ENCODE assay signal across 24 cellular contexts in genomic region chr17:36689089-36689667, GRCh38.
A peak's percentile ranks its signal among the peaks of the same experiment; 100 is the strongest.
DNase-seq lines count a peak whose midpoint lies in the region; ATAC-seq, FAIRE-seq and TF ChIP-seq lines count a peak whose summit lies in the region.
"Had no signal": no experiment of that assay in that cellular context is flagged by ENCODE, and none has a peak within 500 bp of the region (broad histone marks: within the 10 kb centered on the region; RNA-seq: fewer than 3 reads in every experiment).

No MANE protein-coding gene starts in this region.

- H3K27ac ChIP-seq in GM12878 (ENCODE audit: control insufficient read depth, insufficient read depth), result no peak overlapping the region

- no peak overlapping the region for H3K9ac ChIP-seq in GM12878 (ENCODE audit: control insufficient read depth, insufficient read depth, low read length)
- H3K9ac ChIP-seq: SK-N-SH had no signal

- H3K4me3 ChIP-seq in GM12878 (no peak overlapping the region), mucosa of descending colon (no peak overlapping the region)
- H3K4me3 ChIP-seq: GM23338 had no signal

- in situ Hi-C loops in GM12878 (cut with MboI), result no loop called here

- no peak for TF ChIP-seq CTCF in GM12878 (IDR thresholded peaks at IDR 0.05 in 2 of 3, conservative IDR thresholded peaks at IDR 0.05 in 1 of 3; ENCODE audit: control insufficient read depth in 2 of 3, extremely low read depth in 1 of 3, insufficient read depth in 1 of 3, low read depth in 3 of 3, low read length in 3 of 3)
- TF ChIP-seq CTCF in mucosa of descending colon (IDR thresholded peaks at IDR 0.05), result no peak

- POLR2A ChIA-PET in GM12878 (lab: Charles Lee), result no interaction called here

- no peaks in the 10 kb centered on the region for H3K79me2 ChIP-seq in GM12878 (ENCODE audit: control insufficient read depth, insufficient read depth, low read length)

- H4K20me1 ChIP-seq in GM12878 (ENCODE audit: control insufficient read depth, insufficient read depth), result no peaks in the 10 kb centered on the region

- SMC1A ChIA-PET in GM12878 (lab: Charles Lee; ENCODE audit: uncharacterized antibody, unreplicated experiment), result no interaction called here

- TF ChIP-seq POLR2A in GM12878 (IDR thresholded peaks at IDR 0.05; ENCODE audit: low read depth, low read length), result no peak

- FAIRE-seq in GM12878 (lab: Jason Lieb, UNC), result no peak
- FAIRE-seq: GM18507 had no signal

- ATAC-seq in GM12878, result no peak
- peak; percentile 93 for ATAC-seq in mucosa of descending colon
- ATAC-seq in HG03025 (IDR thresholded peaks at IDR 0.05; ENCODE audit: low FRiP score, unreplicated experiment), result no peak
- no peak for ATAC-seq in GM18517 (IDR thresholded peaks at IDR 0.05; ENCODE audit: unreplicated experiment)
- no peak for ATAC-seq in HG03139 (IDR thresholded peaks at IDR 0.05; ENCODE audit: unreplicated experiment)
- ATAC-seq: GM23338 had no signal

- H3K4me1 ChIP-seq in GM12878 (ENCODE audit: control insufficient read depth, insufficient read depth, low read length) (peaks cover 8% of the 10 kb centered on the region), mucosa of descending colon (ENCODE audit: low read depth) (peaks cover 13% of the 10 kb centered on the region)

- no peak for TF ChIP-seq RAD21 in GM12878 (IDR thresholded peaks at IDR 0.05; ENCODE audit: insufficient read depth, low read depth, low read length)

- no peak overlapping the region for H3K4me2 ChIP-seq in GM12878 (ENCODE audit: control insufficient read depth, insufficient read depth)
- H3K4me2 ChIP-seq: GM23338, SK-N-SH had no signal

- DNase-seq in NCI-H2227 (lab: John Stamatoyannopoulos, UW; ENCODE audit: unreplicated experiment) (peak; percentile 34), NCI-H2227 treated with DMSO at 0.1 percent for 48 hours (lab: John Stamatoyannopoulos, UW) (no peak), GM12878 (ENCODE audit: low read depth, low spot score) (no peak), mucosa of descending colon (peak in 2 of 3 donors; percentile 62 to 69)
- no peak for DNase-seq in stimulated activated CD8-positive, alpha-beta memory T cell treated with anti-CD3 and anti-CD28 coated beads, Interleukin-4, amount 100 ng/mL, for 48 hours
- DNase-seq: 8988T; ACHN; BE2C; Calu3; CD8-positive, alpha-beta memory T cell; DMS79 treated with DMSO at 0.1 percent for 48 hours; H9; KG1; NCI-H1048; NCI-H1417 treated with DMSO at 0.1 percent for 48 hours; NCI-H1930; NCI-H2107; NCI-H526 treated with DMSO at 0.1 percent for 48 hours; SK-N-SH had no signal

- intact Hi-C loops in GM12878 (cut with micrococcal nuclease; ENCODE audit: unreplicated experiment), result no loop called here
- intact Hi-C loops in mucosa of descending colon (cut with DNase I, micrococcal nuclease), result no loop called here

- RAD21 ChIA-PET in GM12878 (lab: Charles Lee; ENCODE audit: unreplicated experiment), result no interaction called here

- no TSS peak for BruUV-seq in GM12878 (replicated peaks; lab: Mats Ljungman, UMichigan)

- H3K9me3 ChIP-seq in GM12878 (replicated peaks; ENCODE audit: control insufficient read depth, insufficient read depth, low read length) (no peaks in the 10 kb centered on the region), mucosa of descending colon (no peaks in the 10 kb centered on the region)
- H3K9me3 ChIP-seq: BE2C, SK-N-SH had no signal

- WGBS in GM12878 (ENCODE audit: insufficient coverage, insufficient replicate concordance, low lambda C conversion rate, missing lambda C conversion rate), result 48% methylated on average over 15 of the region's 15 CpGs

- peaks cover 0 to 1% of the 10 kb centered on the region in 2 experiments; a peak in 2 of 4 replicates for H3K27me3 ChIP-seq in GM12878 (replicated peaks in 1 of 2; ENCODE audit: control insufficient read depth in 2 of 2, insufficient read depth in 2 of 2, low read length in 1 of 2)
- H3K27me3 ChIP-seq: BE2C had no signal

- no peak overlapping the region for H2AFZ ChIP-seq in GM12878 (ENCODE audit: control insufficient read depth, low read depth, low read length)
- H2AFZ ChIP-seq: GM23338 had no signal

- H3K36me3 ChIP-seq in GM12878 (ENCODE audit: control insufficient read depth in 2 of 2, insufficient read depth in 2 of 2, low read length in 1 of 2) (no peaks in the 10 kb centered on the region), mucosa of descending colon (ENCODE audit: low read depth) (no peaks in the 10 kb centered on the region)
- H3K36me3 ChIP-seq: BE2C had no signal

- no peak for TF ChIP-seq EP300 in GM12878 (IDR thresholded peaks at IDR 0.05; ENCODE audit: borderline replicate concordance in 1 of 2, control insufficient read depth in 1 of 2, low read depth in 2 of 2, low read length in 2 of 2)

- CTCF ChIA-PET in GM12878 (lab: Yijun Ruan, JAX), result no interaction called here

TF ChIP-seq in GM12878, 131 proteins besides CTCF, POLR2A, EP300 and RAD21:
- TF ChIP-seq RUNX3 (IDR thresholded peaks at IDR 0.05; ENCODE audit: low read length) (peak; percentile 35; the same call in 1 of the 2 replicates), PML (IDR thresholded peaks at IDR 0.05; ENCODE audit: low read length) (no peak)

Comparison
In these comparisons a context has a peak if more than half of its experiments do, and no peak if none do; other contexts are left out.
1. DNase-seq: peak in NCI-H2227 (single experiment) and mucosa of descending colon (2 of 3); none in NCI-H2227 treated with DMSO at 0.1 percent for 48 hours (single experiment), GM12878 (single experiment) and stimulated activated CD8-positive, alpha-beta memory T cell treated with anti-CD3 and anti-CD28 coated beads, Interleukin-4, amount 100 ng/mL, for 48 hours (single experiment).